ENCODE assay signal across 35 cellular contexts in the genomic region with DNA sequence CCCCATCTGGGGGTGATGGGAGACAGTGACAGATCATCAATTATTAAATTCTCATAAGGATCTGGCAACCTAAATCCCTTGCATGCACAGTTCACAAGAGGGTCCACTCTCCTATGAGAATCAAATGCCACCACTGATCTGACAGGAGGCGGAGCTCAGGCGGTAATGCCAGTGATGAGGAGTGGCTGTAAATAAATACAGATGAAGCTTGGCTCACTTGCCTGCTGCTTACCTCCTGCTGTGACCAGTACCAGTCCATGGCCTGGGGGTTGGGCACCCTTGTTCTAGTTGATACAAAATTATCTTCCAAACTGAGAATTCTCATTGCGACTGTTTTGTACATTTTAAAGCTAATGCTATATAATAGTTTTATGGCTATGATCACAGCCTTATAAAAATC.
"Had no signal": no experiment of that assay in that cellular context is flagged by ENCODE, and none has a peak within 500 bp of the region (broad histone marks: within the 10 kb centered on the region; RNA-seq: fewer than 3 reads in every experiment).

No MANE protein-coding gene starts in this region.

- DNase-seq: activated CD4-positive, alpha-beta T cell treated with anti-CD3 and anti-CD28 coated beads, Interleukin-2, amount 10 ng/mL, durations not matched to agents 24 days and 14 days; activated CD4-positive, alpha-beta T cell treated with anti-CD3 and anti-CD28 coated beads, Interleukin-2, amount 50 U/mL, for 4 hours; activated CD8-positive, alpha-beta T cell treated with anti-CD3 and anti-CD28 coated beads for 36 hours; activated effector memory CD4-positive, alpha-beta T cell treated with anti-CD3 and anti-CD28 coated beads, Interleukin-2, amount 50 U/mL, for 16 hours; activated naive CD4-positive, alpha-beta T cell; activated naive CD4-positive, alpha-beta T cell treated with anti-CD3 and anti-CD28 coated beads, Interleukin-2, amount 50 U/mL, for 16 hours; activated naive CD8-positive, alpha-beta T cell treated with anti-CD3 and anti-CD28 coated beads for 36 hours; activated T-cell treated with anti-CD3 and anti-CD28 coated beads, Interleukin-2, amount 50 U/mL, for 1 hour; activated T-cell treated with anti-CD3 and anti-CD28 coated beads, Interleukin-2, amount 50 U/mL, for 72 hours; amniotic stem cell; aorta; brain microvascular endothelial cell; central memory CD4-positive, alpha-beta T cell; Kasumi-1; KG1; MG63; NCI-H1048; NCI-H1105 treated with DMSO at 0.1 percent for 48 hours; NCI-H1436; NCI-H1694; NCI-H1930; NCI-H2081 treated with DMSO at 0.1 percent for 48 hours; NCI-H2171; NCI-H226; NCI-H446 treated with DMSO at 0.1 percent for 48 hours; NCI-H526; NCI-H774; RPMI8226; SIG-M5; SW 1271; T-helper 1 cell; T-helper 2 cell; T-helper 9 cell had no signal

- H3K9me3 ChIP-seq: MG63 had no signal

- H3K4me3 ChIP-seq: MG63 had no signal

- H3K27ac ChIP-seq: brain microvascular endothelial cell had no signal

- H3K36me3 ChIP-seq: brain microvascular endothelial cell, MG63 had no signal

- H3K27me3 ChIP-seq: brain microvascular endothelial cell, MG63 had no signal

- ATAC-seq: activated CD8-positive, alpha-beta T cell treated with anti-CD3 and anti-CD28 coated beads for 36 hours; activated T-cell treated with anti-CD3 and anti-CD28 coated beads, Interleukin-2, amount 50 U/mL, for 72 hours; activated T-helper 17 cell treated with anti-CD3 and anti-CD28 coated beads, Interleukin-2, amount 50 U/mL, for 72 hours; Panc1 had no signal
